1 cellular context compared by ENCODE assay signal in the genomic region with DNA sequence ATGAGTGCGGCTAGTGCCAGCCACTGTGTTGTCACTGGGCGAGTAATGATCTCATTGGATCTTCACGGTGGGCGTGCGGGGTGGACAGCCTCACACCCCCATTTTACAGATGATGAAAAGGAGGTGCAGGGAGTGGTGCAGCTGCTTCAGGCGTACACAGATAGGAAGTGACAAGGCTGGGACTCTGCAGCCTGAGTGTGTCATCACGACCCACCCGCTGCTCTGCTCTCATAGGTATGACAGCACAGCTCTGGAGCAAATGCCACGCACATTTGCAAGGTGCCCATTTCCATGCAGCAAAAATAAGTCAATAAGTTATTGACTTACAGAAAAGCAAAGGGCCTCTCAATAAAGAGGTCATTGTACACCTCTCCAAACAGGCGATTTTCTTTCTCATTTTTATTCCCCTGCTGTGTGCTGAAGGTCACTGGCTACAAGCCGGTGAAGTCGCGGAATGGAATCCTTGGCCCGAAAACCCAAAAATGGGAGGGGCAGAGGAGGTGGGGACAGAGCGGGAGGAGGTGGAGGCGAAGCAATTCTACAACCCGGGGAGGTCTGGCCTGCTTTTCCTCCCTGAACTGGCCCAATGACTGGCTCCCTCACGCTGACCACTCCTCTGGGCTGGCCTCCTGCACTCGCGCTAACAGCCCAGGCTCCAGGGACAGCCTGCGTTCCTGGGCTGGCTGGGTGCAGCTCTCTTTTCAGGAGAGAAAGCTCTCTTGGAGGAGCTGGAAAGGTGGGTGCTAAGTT.
TF ChIP-seq lines count a peak whose summit lies in the region.

A gene with protein sequence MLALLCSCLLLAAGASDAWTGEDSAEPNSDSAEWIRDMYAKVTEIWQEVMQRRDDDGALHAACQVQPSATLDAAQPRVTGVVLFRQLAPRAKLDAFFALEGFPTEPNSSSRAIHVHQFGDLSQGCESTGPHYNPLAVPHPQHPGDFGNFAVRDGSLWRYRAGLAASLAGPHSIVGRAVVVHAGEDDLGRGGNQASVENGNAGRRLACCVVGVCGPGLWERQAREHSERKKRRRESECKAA (plus strand): TSS at position 658 of the 750 bp plus-strand sequence. CDS start 3,949 bp downstream, outside the sequence.

TF ChIP-seq in endothelial cell of umbilical vein, 7 proteins besides CTCF, POLR2A, EP300 and RAD21:
- TF ChIP-seq GATA2 (IDR thresholded peaks at IDR 0.05; ENCODE audit: insufficient read depth, insufficient read length, low read depth, low read length), result no peak
- TF ChIP-seq, protein P1, sequence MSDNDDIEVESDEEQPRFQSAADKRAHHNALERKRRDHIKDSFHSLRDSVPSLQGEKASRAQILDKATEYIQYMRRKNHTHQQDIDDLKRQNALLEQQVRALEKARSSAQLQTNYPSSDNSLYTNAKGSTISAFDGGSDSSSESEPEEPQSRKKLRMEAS (IDR thresholded peaks at IDR 0.05; ENCODE audit: insufficient read depth, insufficient read length), result no peak
- TF ChIP-seq MYC (IDR thresholded peaks at IDR 0.05; ENCODE audit: low read depth, low read length), result no peak
- TF ChIP-seq JUN (IDR thresholded peaks at IDR 0.05; ENCODE audit: borderline replicate concordance, insufficient read depth, insufficient read length, low read depth), result no peak
- no peak for TF ChIP-seq POLR2AphosphoS5 (IDR thresholded peaks at IDR 0.05; ENCODE audit: insufficient read depth, low read depth, low read length)
- TF ChIP-seq FOS (IDR thresholded peaks at IDR 0.05; ENCODE audit: borderline replicate concordance, insufficient read depth, low read length), result no peak
- no peak for TF ChIP-seq EZH2 (IDR thresholded peaks at IDR 0.05; ENCODE audit: borderline replicate concordance, low read depth, low read length, severe bottlenecking)
